Comparison of ENCODE assay signal across 18 cellular contexts in the genomic region with DNA sequence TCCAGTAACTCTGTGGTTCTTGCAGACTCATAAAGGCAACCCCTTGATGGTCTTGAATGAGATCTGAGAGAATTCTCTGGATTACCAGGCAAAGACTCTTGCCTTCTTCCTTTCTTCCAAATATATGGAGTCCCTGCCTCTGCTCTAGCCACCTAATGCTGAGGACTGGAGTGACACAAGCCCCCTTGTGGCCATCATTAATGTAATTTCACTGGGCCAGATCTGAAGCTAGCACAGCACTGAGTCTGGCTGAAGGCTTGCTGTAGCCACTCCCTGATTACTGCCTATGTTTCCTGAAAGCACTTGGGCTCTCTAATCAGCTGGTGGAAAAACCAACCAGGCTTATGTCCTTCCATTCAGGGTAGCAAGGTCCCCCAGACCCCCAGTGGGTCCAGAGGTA.
A peak's percentile ranks its signal among the peaks of the same experiment; 100 is the strongest.
DNase-seq lines count a peak whose midpoint lies in the region; ATAC-seq and TF ChIP-seq lines count a peak whose summit lies in the region.
"Had no signal": no experiment of that assay in that cellular context is flagged by ENCODE, and none has a peak within 500 bp of the region (broad histone marks: within the 10 kb centered on the region; RNA-seq: fewer than 3 reads in every experiment).

No MANE protein-coding gene starts in this region.

- in situ Hi-C loops in brain microvascular endothelial cell (cut with HindIII; ENCODE audit: low pct_ligation_motif_present, low sequenced_read_pairs), result no loop called here

- no peak overlapping the region for H3K4me3 ChIP-seq in brain microvascular endothelial cell (ENCODE audit: low read depth, low read length)
- H3K4me3 ChIP-seq: A549 had no signal

- H3K36me3 Mint-ChIP-seq in neural crest cell (ENCODE audit: low read depth), result no peaks in the 10 kb centered on the region
- H3K36me3 Mint-ChIP-seq in natural killer cell, result peaks cover 7% of the 10 kb centered on the region
- H3K36me3 Mint-ChIP-seq: T-cell had no signal

- H3K27me3 ChIP-seq in brain microvascular endothelial cell (replicated peaks), result no peaks in the 10 kb centered on the region

- TF ChIP-seq CTCF in brain microvascular endothelial cell (IDR thresholded peaks at IDR 0.05; ENCODE audit: low read depth, low read length, missing control alignments) (peak; percentile 63), neural crest cell (conservative IDR thresholded peaks at IDR 0.05) (no peak), natural killer cell (IDR thresholded peaks at IDR 0.05) (no peak)

- H3K9me3 Mint-ChIP-seq in neural crest cell (no peaks in the 10 kb centered on the region), natural killer cell (peaks cover 17 to 34% of the 10 kb centered on the region in 2 donors)

- intact Hi-C loops in natural killer cell (cut with micrococcal nuclease), result no loop called here

- H3K27me3 Mint-ChIP-seq in neural crest cell (ENCODE audit: low read depth) (no peaks in the 10 kb centered on the region), natural killer cell (ENCODE audit: low read depth in 2 of 2) (no peaks in the 10 kb centered on the region)
- H3K27me3 Mint-ChIP-seq: activated T-helper 17 cell treated with anti-CD3 and anti-CD28 coated beads, Interleukin-2, amount 50 U/mL, for 72 hours; T-cell had no signal

- no peaks in the 10 kb centered on the region for H3K36me3 ChIP-seq in brain microvascular endothelial cell (replicated peaks)

- DNase-seq in NCI-H748 (lab: John Stamatoyannopoulos, UW; ENCODE audit: unreplicated experiment) (peak; percentile 41), NCI-H748 treated with DMSO at 0.1 percent for 48 hours (lab: John Stamatoyannopoulos, UW) (no peak), NAMALWA (ENCODE audit: low spot score) (peak; percentile 3), brain microvascular endothelial cell (peak; percentile 24), neural crest cell (ENCODE audit: low read depth, low spot score) (peak; percentile 2), natural killer cell (no peak), NCI-H774 (lab: John Stamatoyannopoulos, UW) (no peak), hepatic stellate cell (ENCODE audit: low spot score) (no peak)
- DNase-seq: activated CD4-positive, alpha-beta T cell treated with anti-CD3 and anti-CD28 coated beads for 48 hours; aorta; effector CD8-positive, alpha-beta T cell; mesenchymal stem cell; NCI-H69; T-cell; trophoblast cell had no signal

- no peak overlapping the region for H3K27ac ChIP-seq in brain microvascular endothelial cell
- H3K27ac ChIP-seq: A549, parathyroid adenoma had no signal

- no peak for ATAC-seq in natural killer cell
- ATAC-seq: activated T-helper 17 cell treated with anti-CD3 and anti-CD28 coated beads, Interleukin-2, amount 50 U/mL, for 72 hours; T-cell had no signal

- H3K4me1 Mint-ChIP-seq in neural crest cell (no peaks in the 10 kb centered on the region), natural killer cell (no peaks in the 10 kb centered on the region)
- H3K4me1 Mint-ChIP-seq: activated T-helper 17 cell treated with anti-CD3 and anti-CD28 coated beads, Interleukin-2, amount 50 U/mL, for 72 hours; T-cell had no signal

- no peak overlapping the region for H3K4me3 Mint-ChIP-seq in neural crest cell
- no peak overlapping the region for H3K4me3 Mint-ChIP-seq in natural killer cell
- H3K4me3 Mint-ChIP-seq: activated T-helper 17 cell treated with anti-CD3 and anti-CD28 coated beads, Interleukin-2, amount 50 U/mL, for 72 hours; T-cell had no signal

- H3K27ac Mint-ChIP-seq in neural crest cell (ENCODE audit: unreplicated experiment) (peak overlapping the region; percentile 81), natural killer cell (no peak overlapping the region)
- H3K27ac Mint-ChIP-seq: activated T-helper 17 cell treated with anti-CD3 and anti-CD28 coated beads, Interleukin-2, amount 50 U/mL, for 72 hours; T-cell had no signal

Comparison
In these comparisons a context has a peak if more than half of its experiments do, and no peak if none do; other contexts are left out.
1. DNase-seq: peak in NCI-H748 (single experiment), NAMALWA (single experiment), brain microvascular endothelial cell (single experiment) and neural crest cell (single experiment); none in NCI-H748 treated with DMSO at 0.1 percent for 48 hours (single experiment), natural killer cell (single experiment), NCI-H774 (single experiment) and hepatic stellate cell (single experiment).